Comparison of ENCODE assay signal across 8 cellular contexts in genomic region chr14:24114536-24115450, GRCh38. TPM values are rescaled to one million over a fixed set of nuclear protein-coding genes. Genes with fewer than 3 reads are reported as not detected.
A peak's percentile ranks its signal among the peaks of the same experiment; 100 is the strongest.
DNase-seq lines count a peak whose midpoint lies in the region; ATAC-seq, FAIRE-seq and TF ChIP-seq lines count a peak whose summit lies in the region.

Gene DCAF11 (plus strand): TSS chr14:24114777. CDS start chr14:24115595, 818 bp downstream.
Gene NRL (minus strand): TSS chr14:24114949. CDS start chr14:24082848, 32,101 bp downstream.

- peak within 1 kb of the TSS; percentile 99 for H3K9ac ChIP-seq in HepG2 (ENCODE audit: insufficient read depth, low read depth, low read length)

- POLR2A ChIA-PET in HepG2 (lab: Yijun Ruan, JAX) = interaction anchor here (0.7 to 15.5 kb wide), 79 partner anchors 11 to 1348 kb away, joined by 3 to 977 read pairs (median 7); partner anchors contain the start of genes ACIN1, AP1G2, BCL2L2 and C14orf119

- TF ChIP-seq EP300 in HepG2 (IDR thresholded peaks at IDR 0.05; ENCODE audit: low read depth in 2 of 2, low read length in 2 of 2) (peak in 1 of 2 experiments; percentile 77; a peak in 2 of 4 replicates), HepG2 (CRISPR knock-in tag; IDR thresholded peaks at IDR 0.05; ENCODE audit: borderline replicate concordance) (peak; percentile 82)

- BruUV-seq in HepG2 (replicated peaks; lab: Mats Ljungman, UMichigan) = no TSS peak

- peak; percentile 85 for ATAC-seq in GM19438 (IDR thresholded peaks at IDR 0.05; ENCODE audit: low read depth, unreplicated experiment)
- peak; percentile 83 for ATAC-seq in HG03571 (IDR thresholded peaks at IDR 0.05; ENCODE audit: unreplicated experiment)
- ATAC-seq in HepG2 = peak; percentile 88

- peak in 1 of 2 experiments; percentile 97; a peak in 2 of 4 replicates for TF ChIP-seq POLR2A in HepG2 (IDR thresholded peaks at IDR 0.05; ENCODE audit: insufficient read depth in 1 of 2, low read depth in 2 of 2, low read length in 2 of 2)

- peaks cover 48% of the 10 kb centered on the region for H3K4me1 ChIP-seq in HepG2 (ENCODE audit: insufficient read depth, low read length)

- peak; percentile 98 for FAIRE-seq in HepG2 (lab: Jason Lieb, UNC)

- no peaks in the 10 kb centered on the region for H4K20me1 ChIP-seq in HepG2 (ENCODE audit: insufficient read depth, low read length)

- peak; percentile 78 for TF ChIP-seq RAD21 in HepG2 (CRISPR knock-in tag; IDR thresholded peaks at IDR 0.05)

- peaks cover 32 to 37% of the 10 kb centered on the region in 2 experiments for H3K36me3 ChIP-seq in HepG2 (replicated peaks in 1 of 2; ENCODE audit: control insufficient read depth in 1 of 2, insufficient read depth in 2 of 2, low read length in 2 of 2)

- TF ChIP-seq CTCF in HepG2 (CRISPR knock-in tag; IDR thresholded peaks at IDR 0.05) = peak; percentile 50

- under 1% methylated on average over 65 of the region's 65 CpGs for WGBS in HepG2 (ENCODE audit: low lambda C conversion rate)

- H3K4me2 ChIP-seq in HepG2 (ENCODE audit: low read depth, low read length) = peak within 1 kb of the TSS; percentile 100

- no peaks in the 10 kb centered on the region; a peak in 1 of 5 replicates for H3K27me3 ChIP-seq in HepG2 (ENCODE audit: control insufficient read depth in 1 of 2, insufficient read depth in 2 of 2, low read length in 2 of 2)

- intact Hi-C loops in HepG2 (cut with micrococcal nuclease; ENCODE audit: unreplicated experiment) = loop anchor here (1.0 to 10.0 kb wide), 9 partner anchors 11 to 1020 kb away; partner anchors contain the start of genes ACIN1, BCL2L2, C14orf119 and EMC9

- no peaks in the 10 kb centered on the region for H3K9me3 ChIP-seq in HepG2 (ENCODE audit: low read length)

- in situ Hi-C loops in HepG2 (cut with HindIII; ENCODE audit: extremely low pct_ligation_motif_present, low pct_unique_long_range_greater_than_20kb) = loop anchor here (25.0 kb wide), 1 partner anchor 1527 kb away; the partner anchor contains the start of genes ABHD4 and DAD1

- CTCF ChIA-PET in HepG2 (lab: Yijun Ruan, JAX; ENCODE audit: low intra/inter-chr PET ratio, low total read pairs) = interaction anchor here (1.1 to 1.6 kb wide), 2 partner anchors 21 to 46 kb away, joined by 3 read pairs; partner anchors contain the start of genes IRF9 and PSME1

- H3K4me3 ChIP-seq in HepG2 (replicated peaks in 1 of 3; ENCODE audit: insufficient read depth in 1 of 3, low read depth in 2 of 3, low read length in 3 of 3) = peak within 1 kb of the TSS; percentile 66 to 96 (median 85)

- DNase-seq in CD1c-positive myeloid dendritic cell (ENCODE audit: extremely low spot score) (peak; percentile 99), NCI-H774 (lab: John Stamatoyannopoulos, UW) (peak; percentile 99), dermis microvascular lymphatic vessel endothelial cell (ENCODE audit: low read depth in 2 of 2) (peak; percentile 99 to 100), HepG2 (ENCODE audit: low spot score) (peak; percentile 100)
- DNase-seq in activated CD4-positive, alpha-beta T cell treated with anti-CD3 and anti-CD28 coated beads, Interleukin-2, amount 50 U/mL, for 48 hours = peak; percentile 98
- DNase-seq in stimulated activated CD4-positive, alpha-beta T cell treated with anti-CD3 and anti-CD28 coated beads, Interleukin-2, amount 100 ng/mL, for 48 hours = peak; percentile 96 to 98

- no peak within 1 kb of the TSS for H2AFZ ChIP-seq in HepG2 (ENCODE audit: low read length)

- H3K79me2 ChIP-seq in HepG2 (ENCODE audit: insufficient read depth, low read length) = peaks cover 33% of the 10 kb centered on the region

- H3K27ac ChIP-seq in HepG2 (ENCODE audit: extremely low read length, insufficient read depth, low read length) = peak within 1 kb of the TSS; percentile 98

TF ChIP-seq in HepG2, 621 proteins besides CTCF, POLR2A, EP300 and RAD21 (continues in another document):
- peak; percentile 99 for TF ChIP-seq NR0B2 (CRISPR knock-in tag; IDR thresholded peaks at IDR 0.05)
- no peak for TF ChIP-seq BCLAF1 (IDR thresholded peaks at IDR 0.05)
- no peak; the same call in 1 of the 2 replicates for TF ChIP-seq NCOA1 (CRISPR knock-in tag; IDR thresholded peaks at IDR 0.05)
- TF ChIP-seq RFX1 (IDR thresholded peaks at IDR 0.05) = no peak
- peak; percentile 100 for TF ChIP-seq DMAP1 (CRISPR knock-in tag; IDR thresholded peaks at IDR 0.05)

RNA-seq across cellular contexts. Expression of gene DCAF11, which starts in this region (rescaled TPM):
- total RNA-seq in dermis microvascular lymphatic vessel endothelial cell = 67.9 and 68.9 TPM in 2 replicates
- total RNA-seq in HepG2 (2016; rRNA removed; fragmentation: Illumina TruSeq; extraction: Trizol) = 257 and 342 TPM in 2 replicates
- 34.1 and 39.6 TPM in 2 replicates for total RNA-seq in HepG2 (2016; cell fraction: cytosol; rRNA removed; fragmentation: Illumina TruSeq; extraction: Trizol; ENCODE audit: low read depth)
- 258 and 327 TPM in 2 replicates for total RNA-seq in HepG2 (2016; cell fraction: insoluble cytoplasmic fraction; rRNA removed; fragmentation: Illumina TruSeq; extraction: Trizol)
- 160 and 166 TPM in 2 replicates for total RNA-seq in HepG2 (2016; cell fraction: membrane; rRNA removed; fragmentation: Illumina TruSeq; extraction: Trizol)
- total RNA-seq in HepG2 (2016; cell fraction: nucleus; rRNA removed; fragmentation: Illumina TruSeq; extraction: Trizol) = 174 and 191 TPM in 2 replicates
- 150 and 176 TPM in 2 replicates for polyA plus RNA-seq in HepG2 (2011; rRNA removed)
- polyA plus RNA-seq in HepG2 (2011; cell fraction: cytosol; rRNA removed) = 134 and 153 TPM in 2 replicates
- polyA plus RNA-seq in HepG2 (2011; cell fraction: nucleus; rRNA removed) = 221 and 233 TPM in 2 replicates
- polyA plus RNA-seq in HepG2 (2012) = 123 and 142 TPM in 2 replicates
- 37.7 and 39.7 TPM in 2 replicates for polyA plus RNA-seq in HepG2 (2016; cell fraction: cytosol; fragmentation: Illumina TruSeq; extraction: Trizol; ENCODE audit: low read depth)
- 251 and 268 TPM in 2 replicates for polyA plus RNA-seq in HepG2 (2016; cell fraction: insoluble cytoplasmic fraction; fragmentation: Illumina TruSeq; extraction: Trizol; ENCODE audit: low read depth)
- polyA plus RNA-seq in HepG2 (2016; cell fraction: membrane; fragmentation: Illumina TruSeq; extraction: Trizol; ENCODE audit: low read depth) = 114 and 116 TPM in 2 replicates
- 253 and 275 TPM in 2 replicates for polyA plus RNA-seq in HepG2 (2016; cell fraction: nucleus; fragmentation: Illumina TruSeq; extraction: Trizol; ENCODE audit: insufficient read depth, low read depth)
- polyA minus RNA-seq in HepG2 (2011; rRNA and poly(A)+ RNA removed; ENCODE audit: low replicate concordance) = 74.6 and 273 TPM in 2 replicates
- 98.7 and 103 TPM in 2 replicates for polyA minus RNA-seq in HepG2 (2011; cell fraction: cytosol; rRNA and poly(A)+ RNA removed)
- 146 and 181 TPM in 2 replicates for polyA minus RNA-seq in HepG2 (2011; cell fraction: nucleus; rRNA and poly(A)+ RNA removed)

RNA-seq across cellular contexts. Expression of gene NRL, which starts in this region (rescaled TPM):
- total RNA-seq in dermis microvascular lymphatic vessel endothelial cell = 1.4 and 1.8 TPM in 2 replicates
- 4.7 and 5.2 TPM in 2 replicates for total RNA-seq in HepG2 (2016; rRNA removed; fragmentation: Illumina TruSeq; extraction: Trizol)
- total RNA-seq in HepG2 (2016; cell fraction: cytosol; rRNA removed; fragmentation: Illumina TruSeq; extraction: Trizol; ENCODE audit: low read depth) = 6.6 and 7.1 TPM in 2 replicates
- total RNA-seq in HepG2 (2016; cell fraction: insoluble cytoplasmic fraction; rRNA removed; fragmentation: Illumina TruSeq; extraction: Trizol) = 4.7 and 5.6 TPM in 2 replicates
- 9.2 and 10.6 TPM in 2 replicates for total RNA-seq in HepG2 (2016; cell fraction: membrane; rRNA removed; fragmentation: Illumina TruSeq; extraction: Trizol)
- total RNA-seq in HepG2 (2016; cell fraction: nucleus; rRNA removed; fragmentation: Illumina TruSeq; extraction: Trizol) = 3.4 and 5.1 TPM in 2 replicates
- 2.5 and 3.4 TPM in 2 replicates for polyA plus RNA-seq in HepG2 (2011; rRNA removed)
- polyA plus RNA-seq in HepG2 (2011; cell fraction: cytosol; rRNA removed) = 2.9 and 5.2 TPM in 2 replicates
- polyA plus RNA-seq in HepG2 (2011; cell fraction: nucleus; rRNA removed) = 3.5 and 3.9 TPM in 2 replicates
- polyA plus RNA-seq in HepG2 (2012) = 2.2 and 2.5 TPM in 2 replicates
- 3.4 and 5.1 TPM in 2 replicates for polyA plus RNA-seq in HepG2 (2016; cell fraction: cytosol; fragmentation: Illumina TruSeq; extraction: Trizol; ENCODE audit: low read depth)
- 4.5 and 4.7 TPM in 2 replicates for polyA plus RNA-seq in HepG2 (2016; cell fraction: insoluble cytoplasmic fraction; fragmentation: Illumina TruSeq; extraction: Trizol; ENCODE audit: low read depth)
- 6.1 and 7.7 TPM in 2 replicates for polyA plus RNA-seq in HepG2 (2016; cell fraction: membrane; fragmentation: Illumina TruSeq; extraction: Trizol; ENCODE audit: low read depth)
- polyA plus RNA-seq in HepG2 (2016; cell fraction: nucleus; fragmentation: Illumina TruSeq; extraction: Trizol; ENCODE audit: insufficient read depth, low read depth) = 3.5 and 4.8 TPM in 2 replicates
- polyA minus RNA-seq in HepG2 (2011; rRNA and poly(A)+ RNA removed; ENCODE audit: low replicate concordance) = 0.58 and 9.0 TPM in 2 replicates
- 3.0 and 3.9 TPM in 2 replicates for polyA minus RNA-seq in HepG2 (2011; cell fraction: cytosol; rRNA and poly(A)+ RNA removed)
- 6.1 and 6.6 TPM in 2 replicates for polyA minus RNA-seq in HepG2 (2011; cell fraction: nucleus; rRNA and poly(A)+ RNA removed)

Comparison
In these comparisons a context has a peak if more than half of its experiments do, and no peak if none do; other contexts are left out.
1. Peak in every context shown above with its lines: DNase-seq, ATAC-seq, H3K4me3 ChIP-seq and H3K27ac ChIP-seq.